In the genomic region with DNA sequence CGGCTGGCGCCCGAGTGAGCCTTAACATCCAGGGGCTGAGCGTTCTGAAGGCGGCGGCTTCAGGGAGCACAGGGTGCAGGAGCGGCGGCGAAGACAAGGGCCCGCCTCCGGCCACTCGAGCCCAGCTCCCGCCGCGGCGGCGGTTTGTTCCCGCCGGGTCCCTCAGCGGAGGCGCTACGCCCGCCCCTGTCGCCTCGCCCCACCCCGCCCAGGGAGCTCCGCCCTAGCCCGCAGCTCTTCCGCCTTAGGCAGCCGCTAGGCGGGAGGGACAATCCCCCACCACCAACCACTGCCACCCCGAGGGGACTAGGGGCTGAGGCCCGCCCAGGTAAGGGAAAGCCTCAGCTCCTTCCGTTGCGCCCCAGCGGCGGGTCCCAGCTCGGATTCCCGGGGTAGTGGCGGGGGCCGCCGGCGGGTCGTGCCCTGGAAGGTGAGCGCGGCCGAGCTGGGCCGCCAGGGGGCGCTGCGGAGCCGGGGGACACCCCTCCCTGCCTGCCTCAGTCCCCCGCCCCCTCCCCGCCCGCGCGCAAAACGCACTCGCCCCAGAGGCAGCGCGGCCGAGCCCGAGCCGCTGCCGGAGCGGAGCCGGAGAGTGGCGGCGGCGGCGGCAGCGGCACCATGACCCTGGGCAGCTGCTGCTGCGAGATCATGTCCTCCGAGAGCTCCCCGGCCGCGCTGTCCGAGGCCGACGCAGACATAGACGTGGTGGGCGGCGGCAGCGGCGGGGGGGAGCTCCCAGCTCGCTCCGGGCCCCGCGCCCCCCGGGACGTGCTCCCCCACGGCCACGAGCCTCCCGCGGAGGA, we compare ENCODE assay signal across 8 cellular contexts. TPM values are rescaled to one million over a fixed set of nuclear protein-coding genes. Genes with fewer than 3 reads are reported as not detected.
DNase-seq lines count a peak whose midpoint lies in the region; ATAC-seq and TF ChIP-seq lines count a peak whose summit lies in the region.

A gene (plus strand): TSS at position 527 of the 803 bp plus-strand sequence. CDS start 92 bp downstream, at position 619.

- POLR2A ChIA-PET in BJ (lab: Charles Lee): no interaction called here
- POLR2A ChIA-PET in activated CD4-positive, alpha-beta T cell treated with anti-CD3 and anti-CD28 coated beads for 36 hours (lab: Charles Lee): interaction anchor here (0.6 to 2.0 kb wide), 3 partner anchors 24 to 288 kb away, joined by 3 to 9 read pairs (median 6); a partner anchor contains a TSS

- peaks cover 23% of the 10 kb centered on the region for H3K4me1 Mint-ChIP-seq in activated CD4-positive, alpha-beta T cell treated with anti-CD3 and anti-CD28 coated beads for 36 hours
- peaks cover 41% of the 10 kb centered on the region for H3K4me1 Mint-ChIP-seq in dendritic cell treated with granulocyte-macrophage colony-stimulating factor and Interleukin-4, amounts not matched to agents 40 ng/mL and 50 ng/mL, for 4 days (ENCODE audit: low read depth)

- H3K4me3 ChIP-seq in BJ (ENCODE audit: low read depth, low read length) (peak within 1 kb of the TSS; percentile 86), lower leg skin (ENCODE audit: low read depth, poor library complexity, severe bottlenecking) (peak within 1 kb of the TSS; percentile 38)

- CTCF ChIA-PET in BJ (lab: Yijun Ruan, JAX): interaction anchor here (0.7 to 12.3 kb wide), 46 partner anchors 8 to 356 kb away, joined by 3 to 169 read pairs (median 5); no protein-coding TSS in a partner anchor
- CTCF ChIA-PET in activated CD4-positive, alpha-beta T cell treated with anti-CD3 and anti-CD28 coated beads for 36 hours (lab: Charles Lee): interaction anchor here (0.6 to 3.6 kb wide), 32 partner anchors 8 to 650 kb away, joined by 3 to 28 read pairs (median 4); a partner anchor contains a TSS

- no peaks in the 10 kb centered on the region; the same call in 1 of the 2 replicates for H3K36me3 ChIP-seq in BJ (ENCODE audit: control insufficient read depth, insufficient read depth, low read length)

- peaks cover 25% of the 10 kb centered on the region for H3K27me3 Mint-ChIP-seq in activated CD4-positive, alpha-beta T cell treated with anti-CD3 and anti-CD28 coated beads for 36 hours
- peaks cover 43% of the 10 kb centered on the region for H3K27me3 Mint-ChIP-seq in dendritic cell treated with granulocyte-macrophage colony-stimulating factor and Interleukin-4, amounts not matched to agents 40 ng/mL and 50 ng/mL, for 4 days

- no peaks in the 10 kb centered on the region for H3K9me3 Mint-ChIP-seq in activated CD4-positive, alpha-beta T cell treated with anti-CD3 and anti-CD28 coated beads for 36 hours (ENCODE audit: low read depth)
- H3K9me3 Mint-ChIP-seq in dendritic cell treated with granulocyte-macrophage colony-stimulating factor and Interleukin-4, amounts not matched to agents 40 ng/mL and 50 ng/mL, for 4 days: no peaks in the 10 kb centered on the region

- TF ChIP-seq CTCF in BJ (IDR thresholded peaks at IDR 0.05; ENCODE audit: insufficient read depth, low read depth, low read length) (peak; percentile 61), lower leg skin (IDR thresholded peaks at IDR 0.05) (peak in 2 of 3 donors; percentile 57 to 59)

- DNase-seq in BJ (ENCODE audit: low read depth): no peak
- DNase-seq in NCI-H446 treated with DMSO at 0.1 percent for 48 hours (lab: John Stamatoyannopoulos, UW): peak; percentile 73
- DNase-seq in activated CD4-positive, alpha-beta T cell treated with anti-CD3 and anti-CD28 coated beads for 36 hours: peak; percentile 95
- peak; percentile 56 to 96 for DNase-seq in lower leg skin (ENCODE audit: low spot score in 2 of 2)
- peak; percentile 81 to 95 (median 82) for DNase-seq in stimulated activated CD4-positive, alpha-beta T cell treated with anti-CD3 and anti-CD28 coated beads, TNF-alpha, amount 100 ng/mL, for 1 hour (ENCODE audit: low read depth in 3 of 3, low spot score in 1 of 3)

- H3K27ac Mint-ChIP-seq in activated CD4-positive, alpha-beta T cell treated with anti-CD3 and anti-CD28 coated beads for 36 hours: peak within 1 kb of the TSS; percentile 73
- peak within 1 kb of the TSS; percentile 89 for H3K27ac Mint-ChIP-seq in dendritic cell treated with granulocyte-macrophage colony-stimulating factor and Interleukin-4, amounts not matched to agents 40 ng/mL and 50 ng/mL, for 4 days

- no peak for TF ChIP-seq POLR2A in lower leg skin (IDR thresholded peaks at IDR 0.05)

- intact Hi-C loops in activated CD4-positive, alpha-beta T cell treated with anti-CD3 and anti-CD28 coated beads for 36 hours (cut with DNase I, micrococcal nuclease): loop anchor here (1.0 to 5.0 kb wide), 10 partner anchors 71 to 1190 kb away; a partner anchor contains a TSS
- intact Hi-C loops in dendritic cell treated with granulocyte-macrophage colony-stimulating factor and Interleukin-4, amounts not matched to agents 40 ng/mL and 50 ng/mL, for 4 days (cut with micrococcal nuclease): loop anchor here (5.0 to 10.0 kb wide), 2 partner anchors 50 to 103 kb away; a partner anchor contains a TSS
- intact Hi-C loops in lower leg skin (cut with DNase I; ENCODE audit: low total_unique reads): loop anchor here (10.0 kb wide), 1 partner anchor 137 kb away; no protein-coding TSS in a partner anchor

- peaks cover 14% of the 10 kb centered on the region for H3K27me3 ChIP-seq in BJ (ENCODE audit: control insufficient read depth, insufficient read depth, low read length)

- ATAC-seq in GM19025 (IDR thresholded peaks at IDR 0.05; ENCODE audit: low read depth, unreplicated experiment) (peak; percentile 84), HG03196 (IDR thresholded peaks at IDR 0.05; ENCODE audit: unreplicated experiment) (peak; percentile 81)
- ATAC-seq in activated CD4-positive, alpha-beta T cell treated with anti-CD3 and anti-CD28 coated beads for 36 hours: peak; percentile 90

- peaks cover 17% of the 10 kb centered on the region for H3K36me3 Mint-ChIP-seq in activated CD4-positive, alpha-beta T cell treated with anti-CD3 and anti-CD28 coated beads for 36 hours (ENCODE audit: low read depth)
- H3K36me3 Mint-ChIP-seq in dendritic cell treated with granulocyte-macrophage colony-stimulating factor and Interleukin-4, amounts not matched to agents 40 ng/mL and 50 ng/mL, for 4 days (ENCODE audit: low read depth): peaks cover 44% of the 10 kb centered on the region

- WGBS in lower leg skin, 2 donors: 1% methylated on average over 30 to 37 of the region's 94 CpGs

- H3K4me3 Mint-ChIP-seq in activated CD4-positive, alpha-beta T cell treated with anti-CD3 and anti-CD28 coated beads for 36 hours: peak within 1 kb of the TSS; percentile 92
- peak within 1 kb of the TSS; percentile 95 for H3K4me3 Mint-ChIP-seq in dendritic cell treated with granulocyte-macrophage colony-stimulating factor and Interleukin-4, amounts not matched to agents 40 ng/mL and 50 ng/mL, for 4 days

RNA-seq across cellular contexts. Expression of the gene that starts here (rescaled TPM):
- polyA plus RNA-seq in BJ (2011; rRNA removed): 0.07 and 0.09 TPM in 2 replicates
- 0.09 and 0.15 TPM in 2 replicates for polyA minus RNA-seq in BJ (2011; rRNA and poly(A)+ RNA removed)
- under 1 TPM; 0.05 to 0.07 TPM for total RNA-seq in activated CD4-positive, alpha-beta T cell treated with anti-CD3 and anti-CD28 coated beads for 36 hours
- under 1 TPM in 3 of 4 donors, not detected in 1; 0.13 to 0.56 (median 0.45) TPM for total RNA-seq in lower leg skin

Comparison
In these comparisons a context has a peak if more than half of its experiments do, and no peak if none do; other contexts are left out.
1. Peak in DNase-seq and ATAC-seq in activated CD4-positive, alpha-beta T cell treated with anti-CD3 and anti-CD28 coated beads for 36 hours; RNA of the gene not detected or under 1 TPM.
2. Peak in DNase-seq and H3K4me3 ChIP-seq in lower leg skin; RNA of the gene not detected or under 1 TPM.